Comparison of ENCODE assay signal across 10 cellular contexts in genomic region chr6:57190140-57190539, GRCh38. TPM values are rescaled to one million over a fixed set of nuclear protein-coding genes. Genes with fewer than 3 reads are reported as not detected.
DNase-seq lines count a peak whose midpoint lies in the region; ATAC-seq, FAIRE-seq and TF ChIP-seq lines count a peak whose summit lies in the region.
"Had no signal": no experiment of that assay in that cellular context is flagged by ENCODE, and none has a peak within 500 bp of the region (broad histone marks: within the 10 kb centered on the region; RNA-seq: fewer than 3 reads in every experiment).

No MANE protein-coding gene starts in this region.

- TF ChIP-seq CTCF in MM.1S (IDR thresholded peaks at IDR 0.05; ENCODE audit: low read length): peak; percentile 19
- peak; percentile 22 for TF ChIP-seq CTCF in bronchial epithelial cell (IDR thresholded peaks at IDR 0.05; ENCODE audit: insufficient read depth, low read length, severe bottlenecking)
- TF ChIP-seq CTCF in nephron (IDR thresholded peaks at IDR 0.05; ENCODE audit: unreplicated experiment in 3 of 3): peak; percentile 37 to 56 (median 49)

- no peak overlapping the region for H3K27ac ChIP-seq in MM.1S (ENCODE audit: low read length)
- H3K27ac ChIP-seq: SJSA1 had no signal

- H3K36me3 Mint-ChIP-seq in nephron (ENCODE audit: low read depth): peaks cover 37% of the 10 kb centered on the region

- H3K4me1 ChIP-seq in MM.1S (ENCODE audit: low read length): no peaks in the 10 kb centered on the region
- H3K4me1 ChIP-seq: SJSA1 had no signal

- no peak overlapping the region for H3K9ac ChIP-seq in MM.1S (ENCODE audit: low read length)

- H3K9me3 ChIP-seq in MM.1S (replicated peaks; ENCODE audit: insufficient read depth, low read length): no peaks in the 10 kb centered on the region
- H3K9me3 ChIP-seq: SJSA1 had no signal

- no peaks in the 10 kb centered on the region for H3K27me3 Mint-ChIP-seq in nephron (ENCODE audit: low read depth)
- H3K27me3 Mint-ChIP-seq: activated naive CD8-positive, alpha-beta T cell treated with anti-CD3 and anti-CD28 coated beads, Interleukin-2, amount 50 U/mL, for 24 hours had no signal

- H3K9me2 ChIP-seq in MM.1S (replicated peaks; ENCODE audit: insufficient read depth, low read length): no peaks in the 10 kb centered on the region

- ATAC-seq in HG02610 (IDR thresholded peaks at IDR 0.05; ENCODE audit: unreplicated experiment): no peak
- ATAC-seq: activated naive CD8-positive, alpha-beta T cell treated with anti-CD3 and anti-CD28 coated beads, Interleukin-2, amount 50 U/mL, for 24 hours had no signal

- no peaks in the 10 kb centered on the region for H3K9me3 Mint-ChIP-seq in nephron
- H3K9me3 Mint-ChIP-seq: activated naive CD8-positive, alpha-beta T cell treated with anti-CD3 and anti-CD28 coated beads, Interleukin-2, amount 50 U/mL, for 24 hours had no signal

- no peaks in the 10 kb centered on the region for H4K20me1 ChIP-seq in MM.1S (ENCODE audit: insufficient read depth, low read length)

- H3K4me1 Mint-ChIP-seq in nephron: peaks cover 5% of the 10 kb centered on the region
- H3K4me1 Mint-ChIP-seq: activated naive CD8-positive, alpha-beta T cell treated with anti-CD3 and anti-CD28 coated beads, Interleukin-2, amount 50 U/mL, for 24 hours had no signal

- H3K4me3 Mint-ChIP-seq in nephron: no peak overlapping the region
- H3K4me3 Mint-ChIP-seq: activated naive CD8-positive, alpha-beta T cell treated with anti-CD3 and anti-CD28 coated beads, Interleukin-2, amount 50 U/mL, for 24 hours had no signal

- H3K36me3 ChIP-seq in MM.1S (replicated peaks; ENCODE audit: insufficient read depth, low read length): no peaks in the 10 kb centered on the region
- peaks cover 3% of the 10 kb centered on the region for H3K36me3 ChIP-seq in bronchial epithelial cell (ENCODE audit: control insufficient read depth, insufficient read depth, low read length)

- FAIRE-seq in bronchial epithelial cell (lab: Jason Lieb, UNC) (no peak), frontal cortex (lab: Jason Lieb, UNC) (no peak)

- no peaks in the 10 kb centered on the region for H3K79me2 ChIP-seq in MM.1S (ENCODE audit: low read length)

- peak overlapping the region in 1 of 3 experiments; percentile 6 for H3K27ac Mint-ChIP-seq in nephron
- H3K27ac Mint-ChIP-seq: activated naive CD8-positive, alpha-beta T cell treated with anti-CD3 and anti-CD28 coated beads, Interleukin-2, amount 50 U/mL, for 24 hours had no signal

- peak; percentile 6 for DNase-seq in DMS53 treated with DMSO at 0.1 percent for 48 hours (lab: John Stamatoyannopoulos, UW; ENCODE audit: unreplicated experiment)
- no peak for DNase-seq in MM.1S
- peak; percentile 22 for DNase-seq in bronchial epithelial cell (ENCODE audit: low read depth)
- no peak for DNase-seq in frontal cortex (ENCODE audit: low spot score in 2 of 2)
- no peak for DNase-seq in NCI-H1092 (lab: John Stamatoyannopoulos, UW)
- no peak for DNase-seq in ecto neural progenitor cell (ENCODE audit: low spot score)
- DNase-seq: activated naive CD8-positive, alpha-beta T cell treated with anti-CD3 and anti-CD28 coated beads, Interleukin-2, amount 50 U/mL, for 24 hours had no signal

- H3F3A ChIP-seq in MM.1S (ENCODE audit: insufficient read depth, low read length): no peaks in the 10 kb centered on the region

- H3K27me3 ChIP-seq in MM.1S (replicated peaks; ENCODE audit: insufficient read depth, low read length) (no peaks in the 10 kb centered on the region), bronchial epithelial cell (ENCODE audit: control insufficient read depth, insufficient read depth, low read length) (no peaks in the 10 kb centered on the region)
- H3K27me3 ChIP-seq: SJSA1 had no signal

- H3K4me3 ChIP-seq in MM.1S (ENCODE audit: low read length) (no peak overlapping the region), bronchial epithelial cell (ENCODE audit: low read depth, low read length) (no peak overlapping the region)
- H3K4me3 ChIP-seq: SJSA1 had no signal

- H3K4me2 ChIP-seq in MM.1S (ENCODE audit: low read depth, low read length): no peak overlapping the region

- H2AFZ ChIP-seq in MM.1S (ENCODE audit: low read length): no peak overlapping the region

RNA-seq across cellular contexts. Expression of gene BAG2, which starts 18.0 kb away (rescaled TPM):
- total RNA-seq in bronchial epithelial cell: 1.7 and 2.1 TPM in 2 replicates
- 1.6 TPM for total RNA-seq in frontal cortex

RNA-seq across cellular contexts. Expression of gene RAB23, which starts 32.0 kb away (rescaled TPM):
- total RNA-seq in bronchial epithelial cell (26.1 and 27.7 TPM in 2 replicates), frontal cortex (34.2 TPM)

Comparison
In these comparisons a context has a peak if more than half of its experiments do, and no peak if none do; other contexts are left out.
1. DNase-seq: peak in DMS53 treated with DMSO at 0.1 percent for 48 hours (single experiment) and bronchial epithelial cell (single experiment); none in MM.1S (single experiment), frontal cortex (0 of 2), NCI-H1092 (single experiment) and ecto neural progenitor cell (single experiment).
2. Peak in every context shown above with its lines, with median percentiles within 50 percentile points of each other: CTCF ChIP-seq.